Comparison of ENCODE assay signal across 18 cellular contexts in the genomic region with DNA sequence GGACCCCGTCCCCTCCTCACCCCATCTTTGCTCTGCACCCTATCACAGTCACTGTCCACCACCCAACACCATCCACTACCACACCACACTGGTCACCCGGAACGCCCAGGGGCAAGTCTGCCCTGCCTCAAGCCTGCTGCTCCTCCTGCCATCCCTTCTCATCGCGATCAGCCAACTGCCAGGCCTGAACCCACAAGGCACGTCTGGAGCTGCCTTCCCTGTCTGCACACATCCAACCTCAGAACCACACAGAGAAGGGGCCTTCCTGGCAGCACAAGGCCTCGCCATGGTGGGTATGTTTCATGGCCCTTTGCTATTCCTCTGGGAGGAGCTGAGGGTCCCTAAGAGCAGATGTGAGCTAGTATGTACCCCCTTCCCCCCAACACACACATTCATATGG. TPM values are rescaled to one million over a fixed set of nuclear protein-coding genes. Genes with fewer than 3 reads are reported as not detected.
DNase-seq lines count a peak whose midpoint lies in the region; ATAC-seq and TF ChIP-seq lines count a peak whose summit lies in the region.
"Had no signal": no experiment of that assay in that cellular context is flagged by ENCODE, and none has a peak within 500 bp of the region (broad histone marks: within the 10 kb centered on the region; RNA-seq: fewer than 3 reads in every experiment).

No MANE protein-coding gene starts in this region.

- H3K4me1 ChIP-seq in breast epithelium (peaks cover 0 to 11% of the 10 kb centered on the region in 2 donors), foreskin keratinocyte (peaks cover 26% of the 10 kb centered on the region)

- H3K36me3 Mint-ChIP-seq in activated CD4-positive, alpha-beta T cell treated with anti-CD3 and anti-CD28 coated beads, Interleukin-2, amount 10 ng/mL, durations not matched to agents 7 days and 5 days (ENCODE audit: low read depth), result no peaks in the 10 kb centered on the region
- no peaks in the 10 kb centered on the region for H3K36me3 Mint-ChIP-seq in activated CD4-positive, alpha-beta T cell treated with anti-CD3 and anti-CD28 coated beads for 36 hours (ENCODE audit: low read depth)
- H3K36me3 Mint-ChIP-seq in type B pancreatic cell, result no peaks in the 10 kb centered on the region
- H3K36me3 Mint-ChIP-seq: CD8-positive, alpha-beta T cell had no signal

- CTCF ChIA-PET in activated CD4-positive, alpha-beta T cell treated with anti-CD3 and anti-CD28 coated beads, Interleukin-2, amount 10 ng/mL, durations not matched to agents 7 days and 5 days (lab: Charles Lee), result interaction anchor here (0.9 to 2.3 kb wide), 4 partner anchors 13 to 118 kb away, joined by 3 to 6 read pairs (median 4); a partner anchor contains a TSS
- CTCF ChIA-PET in activated CD4-positive, alpha-beta T cell treated with anti-CD3 and anti-CD28 coated beads for 36 hours (lab: Charles Lee), result interaction anchor here (1.3 kb wide), 1 partner anchor 14 kb away, joined by 4 read pairs; no protein-coding TSS in a partner anchor

- intact Hi-C loops in activated CD4-positive, alpha-beta T cell treated with anti-CD3 and anti-CD28 coated beads for 36 hours (cut with DNase I, micrococcal nuclease), result loop anchor here in 1 of 2 experiments (5.0 kb wide), 3 partner anchors 667 to 1707 kb away; a partner anchor contains a TSS
- intact Hi-C loops in breast epithelium (cut with DNase I; ENCODE audit: low total_unique reads), result loop anchor here (5.0 to 10.0 kb wide), 2 partner anchors 55 to 93 kb away; a partner anchor contains a TSS
- intact Hi-C loops in sciatic nerve (cut with DNase I), result no loop called here

- H3K4me3 ChIP-seq in breast epithelium, result no peak overlapping the region
- H3K4me3 ChIP-seq: GM23338 had no signal

- H3K27ac Mint-ChIP-seq in activated CD4-positive, alpha-beta T cell treated with anti-CD3 and anti-CD28 coated beads, Interleukin-2, amount 10 ng/mL, durations not matched to agents 7 days and 5 days, result peak overlapping the region; percentile 38
- no peak overlapping the region for H3K27ac Mint-ChIP-seq in activated CD4-positive, alpha-beta T cell treated with anti-CD3 and anti-CD28 coated beads for 36 hours
- H3K27ac Mint-ChIP-seq in type B pancreatic cell, result peak overlapping the region; percentile 29
- H3K27ac Mint-ChIP-seq: CD8-positive, alpha-beta T cell; GM23338 had no signal

- H3K4me1 Mint-ChIP-seq in activated CD4-positive, alpha-beta T cell treated with anti-CD3 and anti-CD28 coated beads, Interleukin-2, amount 10 ng/mL, durations not matched to agents 7 days and 5 days, result peaks cover 11% of the 10 kb centered on the region
- peaks cover 6% of the 10 kb centered on the region for H3K4me1 Mint-ChIP-seq in activated CD4-positive, alpha-beta T cell treated with anti-CD3 and anti-CD28 coated beads for 36 hours
- peaks cover 10% of the 10 kb centered on the region for H3K4me1 Mint-ChIP-seq in type B pancreatic cell (ENCODE audit: unreplicated experiment)

- H3K27me3 ChIP-seq in breast epithelium, result no peaks in the 10 kb centered on the region
- no peaks in the 10 kb centered on the region for H3K27me3 ChIP-seq in foreskin keratinocyte
- H3K27me3 ChIP-seq: BE2C had no signal

- no peaks in the 10 kb centered on the region for H3K9me3 ChIP-seq in breast epithelium
- H3K9me3 ChIP-seq: BE2C had no signal

- no peaks in the 10 kb centered on the region for H3K27me3 Mint-ChIP-seq in activated CD4-positive, alpha-beta T cell treated with anti-CD3 and anti-CD28 coated beads, Interleukin-2, amount 10 ng/mL, durations not matched to agents 7 days and 5 days
- no peaks in the 10 kb centered on the region for H3K27me3 Mint-ChIP-seq in activated CD4-positive, alpha-beta T cell treated with anti-CD3 and anti-CD28 coated beads for 36 hours
- H3K27me3 Mint-ChIP-seq in type B pancreatic cell, result peaks cover 3% of the 10 kb centered on the region

- ATAC-seq in activated CD4-positive, alpha-beta T cell treated with anti-CD3 and anti-CD28 coated beads for 36 hours, result no peak
- no peak for ATAC-seq in foreskin keratinocyte
- ATAC-seq in sciatic nerve, result no peak
- ATAC-seq: CD8-positive, alpha-beta T cell; GM23338; Right ventricle myocardium inferior had no signal

- no peaks in the 10 kb centered on the region for H3K36me3 ChIP-seq in breast epithelium
- H3K36me3 ChIP-seq: BE2C had no signal

- POLR2A ChIA-PET in activated CD4-positive, alpha-beta T cell treated with anti-CD3 and anti-CD28 coated beads, Interleukin-2, amount 10 ng/mL, durations not matched to agents 7 days and 5 days (lab: Charles Lee), result interaction anchor here (0.6 kb wide), 1 partner anchor 248 kb away, joined by 3 read pairs; no protein-coding TSS in a partner anchor
- POLR2A ChIA-PET in activated CD4-positive, alpha-beta T cell treated with anti-CD3 and anti-CD28 coated beads for 36 hours (lab: Charles Lee), result no interaction called here

- no peaks in the 10 kb centered on the region for H3K9me3 Mint-ChIP-seq in activated CD4-positive, alpha-beta T cell treated with anti-CD3 and anti-CD28 coated beads, Interleukin-2, amount 10 ng/mL, durations not matched to agents 7 days and 5 days
- no peaks in the 10 kb centered on the region for H3K9me3 Mint-ChIP-seq in activated CD4-positive, alpha-beta T cell treated with anti-CD3 and anti-CD28 coated beads for 36 hours (ENCODE audit: low read depth)
- H3K9me3 Mint-ChIP-seq in type B pancreatic cell, result no peaks in the 10 kb centered on the region
- H3K9me3 Mint-ChIP-seq: CD8-positive, alpha-beta T cell; GM23338 had no signal

- TF ChIP-seq CTCF in breast epithelium (IDR thresholded peaks at IDR 0.05) (no peak), foreskin keratinocyte (conservative IDR thresholded peaks at IDR 0.05) (no peak), type B pancreatic cell (conservative IDR thresholded peaks at IDR 0.05) (no peak)

- DNase-seq in activated CD4-positive, alpha-beta T cell treated with anti-CD3 and anti-CD28 coated beads, Interleukin-2, amount 10 ng/mL, durations not matched to agents 7 days and 5 days, result no peak
- DNase-seq in activated CD4-positive, alpha-beta T cell treated with anti-CD3 and anti-CD28 coated beads for 36 hours, result no peak
- DNase-seq in breast epithelium (ENCODE audit: low spot score in 2 of 2), result no peak
- DNase-seq in foreskin keratinocyte, result peak; percentile 47 to 68
- no peak for DNase-seq in type B pancreatic cell (ENCODE audit: extremely low spot score, unreplicated experiment)
- no peak for DNase-seq in kidney tubule cell (ENCODE audit: low spot score)
- DNase-seq in sciatic nerve (ENCODE audit: low spot score), result no peak
- no peak for DNase-seq in NCI-H1417 (lab: John Stamatoyannopoulos, UW)
- DNase-seq: BE2C; CD8-positive, alpha-beta T cell; DMS79; KG1; NCI-H1436 treated with DMSO at 0.1 percent for 48 hours; NCI-H2081; NCI-H524 had no signal

- H3K27ac ChIP-seq in breast epithelium (peak overlapping the region; percentile 40 to 69), foreskin keratinocyte (peak overlapping the region; percentile 65)
- H3K27ac ChIP-seq: 22Rv1 had no signal

- H3K4me3 Mint-ChIP-seq in activated CD4-positive, alpha-beta T cell treated with anti-CD3 and anti-CD28 coated beads, Interleukin-2, amount 10 ng/mL, durations not matched to agents 7 days and 5 days, result no peak overlapping the region
- H3K4me3 Mint-ChIP-seq in activated CD4-positive, alpha-beta T cell treated with anti-CD3 and anti-CD28 coated beads for 36 hours, result no peak overlapping the region
- H3K4me3 Mint-ChIP-seq in type B pancreatic cell, result no peak overlapping the region
- H3K4me3 Mint-ChIP-seq: CD8-positive, alpha-beta T cell; GM23338 had no signal

- TF ChIP-seq POLR2A in breast epithelium (IDR thresholded peaks at IDR 0.05), result no peak

RNA-seq across cellular contexts. Expression of a gene that starts 3.4 kb away (rescaled TPM):
- total RNA-seq in activated CD4-positive, alpha-beta T cell treated with anti-CD3 and anti-CD28 coated beads, Interleukin-2, amount 10 ng/mL, durations not matched to agents 7 days and 5 days, result 10 to 100 TPM; 38.3 to 42.0 TPM
- total RNA-seq in activated CD4-positive, alpha-beta T cell treated with anti-CD3 and anti-CD28 coated beads for 36 hours, result 10 to 100 TPM; 17.1 to 20.3 TPM
- total RNA-seq in breast epithelium (10 to 100 TPM in 1 of 3 donors, 1 to 10 TPM in 2; 7.0 to 11.1 (median 8.6) TPM), foreskin keratinocyte (119 and 131 TPM in 2 replicates), type B pancreatic cell (ENCODE audit: low replicate concordance) (11.9 and 25.9 TPM in 2 replicates), sciatic nerve (22.1 TPM)
- polyA plus RNA-seq in foreskin keratinocyte, result 107 and 117 TPM in 2 replicates

Comparison
In these comparisons a context has a peak if more than half of its experiments do, and no peak if none do; other contexts are left out.
1. DNase-seq: peak in foreskin keratinocyte (2 of 2); none in activated CD4-positive, alpha-beta T cell treated with anti-CD3 and anti-CD28 coated beads, Interleukin-2, amount 10 ng/mL, durations not matched to agents 7 days and 5 days (single experiment), activated CD4-positive, alpha-beta T cell treated with anti-CD3 and anti-CD28 coated beads for 36 hours (single experiment), breast epithelium (0 of 2), type B pancreatic cell (single experiment), kidney tubule cell (single experiment), sciatic nerve (single experiment) and NCI-H1417 (0 of 3).